Comparison of ENCODE assay signal across 1 cellular context in genomic region chr1:39328110-39328509, GRCh38.
TF ChIP-seq lines count a peak whose summit lies in the region.

No MANE protein-coding gene starts in this region.

TF ChIP-seq in IMR-90, 13 proteins besides CTCF, POLR2A, EP300 and RAD21:
- TF ChIP-seq USF2 (IDR thresholded peaks at IDR 0.05; ENCODE audit: low read depth, low read length) = no peak
- TF ChIP-seq MXI1 (IDR thresholded peaks at IDR 0.05; ENCODE audit: borderline replicate concordance, low read depth, low read length) = no peak
- no peak for TF ChIP-seq RFX5 (IDR thresholded peaks at IDR 0.05; ENCODE audit: low read depth, low read length)
- TF ChIP-seq NFE2L2 (IDR thresholded peaks at IDR 0.05; ENCODE audit: low read depth, low read length) = no peak
- no peak for TF ChIP-seq FOS (IDR thresholded peaks at IDR 0.05; ENCODE audit: low read depth, low read length)
- no peak for TF ChIP-seq MAZ (IDR thresholded peaks at IDR 0.05; ENCODE audit: borderline replicate concordance, low read depth, low read length)
- no peak for TF ChIP-seq CHD1 (IDR thresholded peaks at IDR 0.05; ENCODE audit: low read depth, low read length)
- TF ChIP-seq CEBPB (IDR thresholded peaks at IDR 0.05; ENCODE audit: low read depth, low read length) = no peak
- no peak for TF ChIP-seq BHLHE40 (IDR thresholded peaks at IDR 0.05; ENCODE audit: low read depth, low read length)
- no peak for TF ChIP-seq SMC3 (IDR thresholded peaks at IDR 0.05; ENCODE audit: low read depth, low read length)
- no peak for TF ChIP-seq RCOR1 (IDR thresholded peaks at IDR 0.05; ENCODE audit: insufficient replicate concordance, low read length)
- TF ChIP-seq MAFK (IDR thresholded peaks at IDR 0.05; ENCODE audit: low read depth, low read length) = no peak
- no peak for TF ChIP-seq ELK1 (IDR thresholded peaks at IDR 0.05; ENCODE audit: borderline replicate concordance, low read depth, low read length)
